Comparison of ENCODE assay signal across 6 cellular contexts in the genomic region with DNA sequence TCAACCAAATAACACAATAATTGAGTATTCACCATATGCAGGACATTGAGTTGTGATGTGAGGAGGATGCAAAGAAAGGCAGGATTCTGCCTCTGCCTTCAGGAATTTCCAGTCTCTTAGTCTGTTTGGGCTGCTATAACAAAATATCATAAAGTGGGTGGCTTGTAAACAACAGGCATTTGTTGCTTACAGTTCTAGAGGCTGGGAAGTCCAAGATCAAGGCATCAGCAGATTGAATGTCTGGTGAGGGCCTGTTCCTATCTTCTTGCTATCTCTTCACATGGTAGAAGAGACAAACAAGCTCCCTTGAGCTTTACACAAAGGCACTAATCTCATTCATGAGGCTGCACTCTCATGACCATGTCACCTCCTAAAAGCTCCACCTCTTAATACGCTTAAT.
"Had no signal": no experiment of that assay in that cellular context is flagged by ENCODE, and none has a peak within 500 bp of the region (broad histone marks: within the 10 kb centered on the region; RNA-seq: fewer than 3 reads in every experiment).

No MANE protein-coding gene starts in this region.

- H3K4me1 ChIP-seq: HAP-1 had no signal

- H3K4me3 ChIP-seq: GM23248, HAP-1, K562 had no signal

- ATAC-seq: HCT116, K562 had no signal

- H3K9ac ChIP-seq: GM23248 had no signal

- H3K27ac ChIP-seq: GM23248 had no signal

- DNase-seq: GM23248, GOT3, H7 had no signal

- H3K9me3 ChIP-seq: HAP-1 had no signal

- FAIRE-seq: K562 had no signal

- H2AFZ ChIP-seq: GM23248 had no signal

- H3K36me3 ChIP-seq: HAP-1 had no signal
